11 cellular contexts compared by ENCODE assay signal in the genomic region with DNA sequence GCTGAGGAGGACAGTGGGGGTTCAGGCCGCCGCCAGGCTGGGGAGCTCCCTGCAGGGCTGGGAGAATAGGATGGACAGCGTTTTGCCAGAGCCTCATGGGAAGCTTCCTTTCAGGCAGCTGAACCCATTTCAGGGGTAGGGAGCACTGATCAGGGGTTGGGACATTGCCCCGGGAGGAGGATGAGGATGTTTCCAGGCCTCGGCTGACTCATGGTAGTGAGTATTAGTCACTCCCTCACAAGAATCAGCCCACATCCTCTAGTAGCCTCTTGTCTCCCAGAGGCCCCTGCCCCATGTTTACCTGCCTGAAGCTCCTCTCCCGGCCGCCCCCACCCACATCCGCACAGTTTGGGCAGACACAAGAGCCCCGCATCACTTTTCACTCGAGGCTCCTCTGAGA.
A peak's percentile ranks its signal among the peaks of the same experiment; 100 is the strongest.
DNase-seq lines count a peak whose midpoint lies in the region; ATAC-seq, FAIRE-seq and TF ChIP-seq lines count a peak whose summit lies in the region.
"Had no signal": no experiment of that assay in that cellular context is flagged by ENCODE, and none has a peak within 500 bp of the region (broad histone marks: within the 10 kb centered on the region; RNA-seq: fewer than 3 reads in every experiment).

No MANE protein-coding gene starts in this region.

- no peaks in the 10 kb centered on the region for H4K20me1 ChIP-seq in keratinocyte (ENCODE audit: control insufficient read depth, extremely low read depth, insufficient read depth, low read length)

- no peak overlapping the region for H2AFZ ChIP-seq in ACC112 (ENCODE audit: low read length, unreplicated experiment)
- no peak overlapping the region for H2AFZ ChIP-seq in keratinocyte (ENCODE audit: control insufficient read depth, low read length)

- no peaks in the 10 kb centered on the region for H3K27me3 Mint-ChIP-seq in activated T-helper 17 cell treated with anti-CD3 and anti-CD28 coated beads, Interleukin-2, amount 50 U/mL, for 72 hours

- no peaks in the 10 kb centered on the region for H3K36me3 Mint-ChIP-seq in activated T-helper 17 cell treated with anti-CD3 and anti-CD28 coated beads, Interleukin-2, amount 50 U/mL, for 72 hours (ENCODE audit: low read depth)

- dilution Hi-C loops in keratinocyte (cut with MboI; ENCODE audit: extremely low pct_ligation_motif_present, low sequenced_read_pairs) = no loop called here

- H3K27ac Mint-ChIP-seq in activated T-helper 17 cell treated with anti-CD3 and anti-CD28 coated beads, Interleukin-2, amount 50 U/mL, for 72 hours = peak overlapping the region; percentile 48

- H3K79me2 ChIP-seq in ACC112 (ENCODE audit: control insufficient read depth, insufficient read depth, low read length, unreplicated experiment) (no peaks in the 10 kb centered on the region), keratinocyte (ENCODE audit: control insufficient read depth, insufficient read depth, low read length) (no peaks in the 10 kb centered on the region)

- TF ChIP-seq CTCF in keratinocyte (optimal IDR thresholded peaks at IDR 0.05 in 1 of 3, IDR thresholded peaks at IDR 0.05 in 1 of 3, conservative IDR thresholded peaks at IDR 0.05 in 1 of 3; ENCODE audit: extremely low read depth in 1 of 3, insufficient read depth in 2 of 3, low read length in 3 of 3) = no peak

- H3K4me1 Mint-ChIP-seq in activated T-helper 17 cell treated with anti-CD3 and anti-CD28 coated beads, Interleukin-2, amount 50 U/mL, for 72 hours = peaks cover 23% of the 10 kb centered on the region

- peak; percentile 42 for DNase-seq in H4 (ENCODE audit: low spot score)
- peak; percentile 89 for DNase-seq in keratinocyte (ENCODE audit: low read depth, low spot score)
- no peak for DNase-seq in NCI-H187 (lab: John Stamatoyannopoulos, UW)
- no peak for DNase-seq in NCI-H1105 treated with DMSO at 0.1 percent for 48 hours (lab: John Stamatoyannopoulos, UW)
- DNase-seq in NCI-H526 (lab: John Stamatoyannopoulos, UW) = no peak
- no peak for DNase-seq in effector CD8-positive, alpha-beta T cell (lab: John Stamatoyannopoulos, UW)
- DNase-seq: NCI-H1930, right lobe of liver had no signal

- H3K4me3 ChIP-seq in ACC112 (ENCODE audit: low read depth, low read length) (no peak overlapping the region), keratinocyte (ENCODE audit: control insufficient read depth in 2 of 3, extremely low read depth in 1 of 3, insufficient read depth in 2 of 3, low read depth in 1 of 3, low read length in 3 of 3) (no peak overlapping the region)
- H3K4me3 ChIP-seq: body of pancreas, right lobe of liver had no signal

- H3K9ac ChIP-seq in keratinocyte (ENCODE audit: control insufficient read depth, extremely low read depth, insufficient read depth, low read length) = peak overlapping the region; percentile 58

- H3K27me3 ChIP-seq in ACC112 (ENCODE audit: insufficient read depth, low read length) = no peaks in the 10 kb centered on the region
- no peaks in the 10 kb centered on the region for H3K27me3 ChIP-seq in keratinocyte (ENCODE audit: control insufficient read depth, extremely low read depth, insufficient read depth, low read length)
- H3K27me3 ChIP-seq: body of pancreas, right lobe of liver had no signal

- no peaks in the 10 kb centered on the region for H3K9me1 ChIP-seq in keratinocyte (ENCODE audit: control insufficient read depth, extremely low read depth, insufficient read depth, low read length)

- no peaks in the 10 kb centered on the region for H3K36me3 ChIP-seq in ACC112 (ENCODE audit: insufficient read depth, low read length)
- no peaks in the 10 kb centered on the region for H3K36me3 ChIP-seq in keratinocyte (ENCODE audit: control insufficient read depth in 2 of 2, extremely low read depth in 1 of 2, insufficient read depth in 2 of 2, low read length in 2 of 2)
- H3K36me3 ChIP-seq: right lobe of liver had no signal

- FAIRE-seq in keratinocyte (lab: Jason Lieb, UNC) = peak; percentile 95

- H3K9me3 Mint-ChIP-seq in activated T-helper 17 cell treated with anti-CD3 and anti-CD28 coated beads, Interleukin-2, amount 50 U/mL, for 72 hours = no peaks in the 10 kb centered on the region

- peak overlapping the region; percentile 11 for H3K4me3 Mint-ChIP-seq in activated T-helper 17 cell treated with anti-CD3 and anti-CD28 coated beads, Interleukin-2, amount 50 U/mL, for 72 hours

- H3K4me1 ChIP-seq in ACC112 (ENCODE audit: control insufficient read depth, insufficient read depth, low read length, unreplicated experiment) (peaks cover 30% of the 10 kb centered on the region), keratinocyte (ENCODE audit: control insufficient read depth, extremely low read depth, insufficient read depth, low read length) (peaks cover 48% of the 10 kb centered on the region)

- H3K9me3 ChIP-seq in keratinocyte (ENCODE audit: control insufficient read depth, low read depth, low read length) = peaks cover 4% of the 10 kb centered on the region
- H3K9me3 ChIP-seq: body of pancreas, right lobe of liver had no signal

- peak overlapping the region; percentile 18 for H3K4me2 ChIP-seq in keratinocyte (ENCODE audit: control insufficient read depth, extremely low read depth, insufficient read depth, low read depth, low read length)

- ATAC-seq in activated T-helper 17 cell treated with anti-CD3 and anti-CD28 coated beads, Interleukin-2, amount 50 U/mL, for 72 hours (replicated peaks) = peak; percentile 99
- ATAC-seq: body of pancreas had no signal

- H3K27ac ChIP-seq in ACC112 (ENCODE audit: low read depth, low read length) (peak overlapping the region; percentile 56), keratinocyte (ENCODE audit: control insufficient read depth, insufficient read depth, low read length) (peak overlapping the region; percentile 76)
- H3K27ac ChIP-seq: body of pancreas, right lobe of liver had no signal

Comparison
In these comparisons a context has a peak if more than half of its experiments do, and no peak if none do; other contexts are left out.
1. DNase-seq: peak in H4 (single experiment) and keratinocyte (single experiment); none in NCI-H187 (0 of 2), NCI-H1105 treated with DMSO at 0.1 percent for 48 hours (single experiment), NCI-H526 (0 of 2) and effector CD8-positive, alpha-beta T cell (single experiment).